2 cellular contexts compared by ENCODE assay signal in the genomic region with DNA sequence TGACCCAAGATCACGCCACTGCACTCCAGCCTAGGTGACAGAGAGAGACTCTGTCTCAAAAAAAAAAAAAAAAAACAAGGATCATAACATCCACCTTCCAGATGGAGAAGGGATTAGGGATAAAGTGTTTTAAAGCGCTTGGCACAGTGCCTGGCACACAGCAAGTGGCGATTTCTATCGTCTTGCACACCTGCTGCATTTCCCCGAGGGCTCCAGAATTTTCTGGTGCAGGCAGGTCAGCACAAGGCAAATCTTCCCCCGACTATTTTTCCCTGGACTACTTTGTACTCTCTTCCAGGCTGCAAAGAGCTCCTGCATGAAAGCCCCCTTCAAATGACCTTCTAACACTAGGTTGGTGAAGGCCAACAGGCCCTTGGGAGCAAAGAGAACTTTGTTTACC.
TF ChIP-seq lines count a peak whose summit lies in the region.

No MANE protein-coding gene starts in this region.

TF ChIP-seq in SK-N-SH, 30 proteins besides CTCF, POLR2A, EP300 and RAD21:
- TF ChIP-seq TEAD4 (IDR thresholded peaks at IDR 0.05; ENCODE audit: borderline replicate concordance, insufficient read depth) (no peak), ZBTB33 (IDR thresholded peaks at IDR 0.05; ENCODE audit: borderline replicate concordance, low read depth) (no peak), FOXJ3 (CRISPR knock-in tag; IDR thresholded peaks at IDR 0.05) (no peak), SMC3 (IDR thresholded peaks at IDR 0.05; ENCODE audit: low read depth, low read length) (no peak), MEF2A (IDR thresholded peaks at IDR 0.05; ENCODE audit: borderline replicate concordance, low read depth) (no peak), JUND (IDR thresholded peaks at IDR 0.05) (no peak), GATA2 (CRISPR knock-in tag; IDR thresholded peaks at IDR 0.05) (no peak), GABPA (IDR thresholded peaks at IDR 0.05; ENCODE audit: low read depth) (no peak), FOSL2 (IDR thresholded peaks at IDR 0.05; ENCODE audit: borderline replicate concordance, low read depth) (no peak), SIN3A (IDR thresholded peaks at IDR 0.05; ENCODE audit: borderline replicate concordance, low read depth, low read length) (no peak), CHD2 (IDR thresholded peaks at IDR 0.05; ENCODE audit: low read length, partially characterized antibody) (no peak), ELF1 (IDR thresholded peaks at IDR 0.05) (no peak), RFX5 (IDR thresholded peaks at IDR 0.05; ENCODE audit: low read length) (no peak)
- TF ChIP-seq, protein P1, sequence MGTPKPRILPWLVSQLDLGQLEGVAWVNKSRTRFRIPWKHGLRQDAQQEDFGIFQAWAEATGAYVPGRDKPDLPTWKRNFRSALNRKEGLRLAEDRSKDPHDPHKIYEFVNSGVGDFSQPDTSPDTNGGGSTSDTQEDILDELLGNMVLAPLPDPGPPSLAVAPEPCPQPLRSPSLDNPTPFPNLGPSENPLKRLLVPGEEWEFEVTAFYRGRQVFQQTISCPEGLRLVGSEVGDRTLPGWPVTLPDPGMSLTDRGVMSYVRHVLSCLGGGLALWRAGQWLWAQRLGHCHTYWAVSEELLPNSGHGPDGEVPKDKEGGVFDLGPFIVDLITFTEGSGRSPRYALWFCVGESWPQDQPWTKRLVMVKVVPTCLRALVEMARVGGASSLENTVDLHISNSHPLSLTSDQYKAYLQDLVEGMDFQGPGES (IDR thresholded peaks at IDR 0.05; ENCODE audit: low read depth, low read length), result no peak
- TF ChIP-seq, protein P2, sequence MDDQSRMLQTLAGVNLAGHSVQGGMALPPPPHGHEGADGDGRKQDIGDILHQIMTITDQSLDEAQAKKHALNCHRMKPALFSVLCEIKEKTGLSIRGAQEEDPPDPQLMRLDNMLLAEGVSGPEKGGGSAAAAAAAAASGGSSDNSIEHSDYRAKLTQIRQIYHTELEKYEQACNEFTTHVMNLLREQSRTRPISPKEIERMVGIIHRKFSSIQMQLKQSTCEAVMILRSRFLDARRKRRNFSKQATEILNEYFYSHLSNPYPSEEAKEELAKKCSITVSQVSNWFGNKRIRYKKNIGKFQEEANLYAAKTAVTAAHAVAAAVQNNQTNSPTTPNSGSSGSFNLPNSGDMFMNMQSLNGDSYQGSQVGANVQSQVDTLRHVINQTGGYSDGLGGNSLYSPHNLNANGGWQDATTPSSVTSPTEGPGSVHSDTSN (IDR thresholded peaks at IDR 0.05), result no peak
- TF ChIP-seq, protein P3, sequence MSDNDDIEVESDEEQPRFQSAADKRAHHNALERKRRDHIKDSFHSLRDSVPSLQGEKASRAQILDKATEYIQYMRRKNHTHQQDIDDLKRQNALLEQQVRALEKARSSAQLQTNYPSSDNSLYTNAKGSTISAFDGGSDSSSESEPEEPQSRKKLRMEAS (IDR thresholded peaks at IDR 0.05; ENCODE audit: low read depth), result no peak

TF ChIP-seq in SK-N-SH treated with all-trans-retinoic acid at 6 μM for 48 hours, 23 proteins besides CTCF, POLR2A, EP300 and RAD21:
- TF ChIP-seq GLIS3 (CRISPR knock-in tag; IDR thresholded peaks at IDR 0.05) (no peak), ZC3H10 (CRISPR knock-in tag; IDR thresholded peaks at IDR 0.05) (no peak), CSRNP3 (CRISPR knock-in tag; IDR thresholded peaks at IDR 0.05) (no peak), CSDC2 (CRISPR knock-in tag; IDR thresholded peaks at IDR 0.05) (no peak), ZNF565 (CRISPR knock-in tag; conservative IDR thresholded peaks at IDR 0.05; ENCODE audit: low read depth) (no peak), SNAI2 (CRISPR knock-in tag; IDR thresholded peaks at IDR 0.05) (no peak), RARB (CRISPR knock-in tag; IDR thresholded peaks at IDR 0.05) (no peak), ESRRG (CRISPR knock-in tag; IDR thresholded peaks at IDR 0.05) (no peak), ISL1 (CRISPR knock-in tag; IDR thresholded peaks at IDR 0.05) (no peak), TCF4 (CRISPR knock-in tag; IDR thresholded peaks at IDR 0.05; ENCODE audit: borderline replicate concordance) (no peak), ZNF70 (CRISPR knock-in tag; IDR thresholded peaks at IDR 0.05) (no peak), ZFP3 (CRISPR knock-in tag; IDR thresholded peaks at IDR 0.05) (no peak), TOX (CRISPR knock-in tag; IDR thresholded peaks at IDR 0.05; ENCODE audit: borderline replicate concordance) (no peak)
- TF ChIP-seq, protein P4, sequence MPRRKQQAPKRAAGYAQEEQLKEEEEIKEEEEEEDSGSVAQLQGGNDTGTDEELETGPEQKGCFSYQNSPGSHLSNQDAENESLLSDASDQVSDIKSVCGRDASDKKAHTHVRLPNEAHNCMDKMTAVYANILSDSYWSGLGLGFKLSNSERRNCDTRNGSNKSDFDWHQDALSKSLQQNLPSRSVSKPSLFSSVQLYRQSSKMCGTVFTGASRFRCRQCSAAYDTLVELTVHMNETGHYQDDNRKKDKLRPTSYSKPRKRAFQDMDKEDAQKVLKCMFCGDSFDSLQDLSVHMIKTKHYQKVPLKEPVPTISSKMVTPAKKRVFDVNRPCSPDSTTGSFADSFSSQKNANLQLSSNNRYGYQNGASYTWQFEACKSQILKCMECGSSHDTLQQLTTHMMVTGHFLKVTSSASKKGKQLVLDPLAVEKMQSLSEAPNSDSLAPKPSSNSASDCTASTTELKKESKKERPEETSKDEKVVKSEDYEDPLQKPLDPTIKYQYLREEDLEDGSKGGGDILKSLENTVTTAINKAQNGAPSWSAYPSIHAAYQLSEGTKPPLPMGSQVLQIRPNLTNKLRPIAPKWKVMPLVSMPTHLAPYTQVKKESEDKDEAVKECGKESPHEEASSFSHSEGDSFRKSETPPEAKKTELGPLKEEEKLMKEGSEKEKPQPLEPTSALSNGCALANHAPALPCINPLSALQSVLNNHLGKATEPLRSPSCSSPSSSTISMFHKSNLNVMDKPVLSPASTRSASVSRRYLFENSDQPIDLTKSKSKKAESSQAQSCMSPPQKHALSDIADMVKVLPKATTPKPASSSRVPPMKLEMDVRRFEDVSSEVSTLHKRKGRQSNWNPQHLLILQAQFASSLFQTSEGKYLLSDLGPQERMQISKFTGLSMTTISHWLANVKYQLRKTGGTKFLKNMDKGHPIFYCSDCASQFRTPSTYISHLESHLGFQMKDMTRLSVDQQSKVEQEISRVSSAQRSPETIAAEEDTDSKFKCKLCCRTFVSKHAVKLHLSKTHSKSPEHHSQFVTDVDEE (CRISPR knock-in tag; IDR thresholded peaks at IDR 0.05), result no peak
- TF ChIP-seq, protein P5, sequence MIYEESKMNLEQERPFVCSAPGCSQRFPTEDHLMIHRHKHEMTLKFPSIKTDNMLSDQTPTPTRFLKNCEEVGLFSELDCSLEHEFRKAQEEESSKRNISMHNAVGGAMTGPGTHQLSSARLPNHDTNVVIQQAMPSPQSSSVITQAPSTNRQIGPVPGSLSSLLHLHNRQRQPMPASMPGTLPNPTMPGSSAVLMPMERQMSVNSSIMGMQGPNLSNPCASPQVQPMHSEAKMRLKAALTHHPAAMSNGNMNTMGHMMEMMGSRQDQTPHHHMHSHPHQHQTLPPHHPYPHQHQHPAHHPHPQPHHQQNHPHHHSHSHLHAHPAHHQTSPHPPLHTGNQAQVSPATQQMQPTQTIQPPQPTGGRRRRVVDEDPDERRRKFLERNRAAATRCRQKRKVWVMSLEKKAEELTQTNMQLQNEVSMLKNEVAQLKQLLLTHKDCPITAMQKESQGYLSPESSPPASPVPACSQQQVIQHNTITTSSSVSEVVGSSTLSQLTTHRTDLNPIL (CRISPR knock-in tag; IDR thresholded peaks at IDR 0.05; ENCODE audit: low read depth), result no peak
- TF ChIP-seq, protein P6, sequence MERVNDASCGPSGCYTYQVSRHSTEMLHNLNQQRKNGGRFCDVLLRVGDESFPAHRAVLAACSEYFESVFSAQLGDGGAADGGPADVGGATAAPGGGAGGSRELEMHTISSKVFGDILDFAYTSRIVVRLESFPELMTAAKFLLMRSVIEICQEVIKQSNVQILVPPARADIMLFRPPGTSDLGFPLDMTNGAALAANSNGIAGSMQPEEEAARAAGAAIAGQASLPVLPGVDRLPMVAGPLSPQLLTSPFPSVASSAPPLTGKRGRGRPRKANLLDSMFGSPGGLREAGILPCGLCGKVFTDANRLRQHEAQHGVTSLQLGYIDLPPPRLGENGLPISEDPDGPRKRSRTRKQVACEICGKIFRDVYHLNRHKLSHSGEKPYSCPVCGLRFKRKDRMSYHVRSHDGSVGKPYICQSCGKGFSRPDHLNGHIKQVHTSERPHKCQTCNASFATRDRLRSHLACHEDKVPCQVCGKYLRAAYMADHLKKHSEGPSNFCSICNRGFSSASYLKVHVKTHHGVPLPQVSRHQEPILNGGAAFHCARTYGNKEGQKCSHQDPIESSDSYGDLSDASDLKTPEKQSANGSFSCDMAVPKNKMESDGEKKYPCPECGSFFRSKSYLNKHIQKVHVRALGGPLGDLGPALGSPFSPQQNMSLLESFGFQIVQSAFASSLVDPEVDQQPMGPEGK (CRISPR knock-in tag; IDR thresholded peaks at IDR 0.05; ENCODE audit: borderline replicate concordance), result no peak
